Comparison of ENCODE assay signal across 25 cellular contexts in the genomic region with DNA sequence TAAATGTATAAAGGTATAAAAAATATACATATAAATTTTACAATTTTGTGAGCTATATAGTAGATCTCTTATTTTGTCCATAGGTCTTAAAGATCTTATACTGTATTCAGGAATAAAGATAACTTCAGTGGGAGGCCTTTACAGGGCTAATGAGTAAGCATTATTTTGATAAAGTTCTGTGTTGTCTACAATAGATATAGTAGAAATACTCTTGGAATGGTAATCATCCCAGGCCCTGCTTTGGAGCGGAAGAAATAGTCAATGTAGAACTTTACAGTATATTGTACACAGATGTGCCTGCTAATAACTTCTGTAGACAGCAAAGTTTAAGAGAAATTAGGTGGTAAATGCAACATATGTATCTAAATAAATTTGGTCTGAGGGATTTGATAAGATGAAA. TPM values are rescaled to one million over a fixed set of nuclear protein-coding genes. Genes with fewer than 3 reads are reported as not detected.
DNase-seq lines count a peak whose midpoint lies in the region; ATAC-seq, FAIRE-seq and TF ChIP-seq lines count a peak whose summit lies in the region.
"Had no signal": no experiment of that assay in that cellular context is flagged by ENCODE, and none has a peak within 500 bp of the region (broad histone marks: within the 10 kb centered on the region; RNA-seq: fewer than 3 reads in every experiment).

No MANE protein-coding gene starts in this region.

- H3K4me1 ChIP-seq in ACC112 (ENCODE audit: control insufficient read depth, insufficient read depth, low read length, unreplicated experiment) = peaks cover 31% of the 10 kb centered on the region
- peaks cover 41% of the 10 kb centered on the region for H3K4me1 ChIP-seq in GM23248 (ENCODE audit: insufficient read depth)
- peaks cover 0 to 3% of the 10 kb centered on the region in 2 experiments; a peak in 3 of 5 replicates for H3K4me1 ChIP-seq in K562 (replicated peaks in 1 of 2; ENCODE audit: control insufficient read depth in 2 of 2, insufficient read depth in 2 of 2, low read length in 2 of 2)

- in situ Hi-C loops in GM23248 (cut with MboI) (no loop called here), K562 (cut with MboI) (no loop called here)

- H3K9me3 Mint-ChIP-seq in mesothelial cell of epicardium = peaks cover 11% of the 10 kb centered on the region
- H3K9me3 Mint-ChIP-seq: activated naive CD8-positive, alpha-beta T cell treated with anti-CD3 and anti-CD28 coated beads, Interleukin-2, amount 10 ng/mL, durations not matched to agents 7 days and 5 days; activated T-cell treated with anti-CD3 and anti-CD28 coated beads, Interleukin-2, amount 50 U/mL, for 4 hours; memory B cell; naive thymus-derived CD8-positive, alpha-beta T cell; stimulated activated naive CD8-positive, alpha-beta T cell treated with anti-CD3 and anti-CD28 coated beads, Interleukin-15, Interleukin-2, amounts not matched to agents 100 ng/mL and 50 ng/mL, for 24 hours had no signal

- CTCF ChIA-PET in K562 (lab: Yijun Ruan, JAX; ENCODE audit: low intra/inter-chr PET ratio) = no interaction called here

- POLR2A ChIA-PET in K562 (lab: Yijun Ruan, JAX) = no interaction called here

- H3K36me3 Mint-ChIP-seq in mesothelial cell of epicardium = no peaks in the 10 kb centered on the region

- no peaks in the 10 kb centered on the region for H3K9me2 ChIP-seq in GM23248 (ENCODE audit: insufficient read depth)

- H2AFZ ChIP-seq in ACC112 (ENCODE audit: low read length, unreplicated experiment) = no peak overlapping the region
- H2AFZ ChIP-seq in GM23248 = no peak overlapping the region
- no peak overlapping the region for H2AFZ ChIP-seq in K562 (ENCODE audit: low read depth, low read length)

- no peak for ATAC-seq in K562
- ATAC-seq in left ventricle myocardium superior = no peak
- ATAC-seq: activated CD4-positive, CD25-positive, alpha-beta regulatory T cell treated with anti-CD3 and anti-CD28 coated beads, Interleukin-2, amount 50 U/mL, for 24 hours; naive thymus-derived CD8-positive, alpha-beta T cell had no signal

- WGBS in GM23248 (ENCODE audit: low coverage in 1 of 2, low lambda C conversion rate in 2 of 2, missing lambda C conversion rate in 2 of 2), 2 experiments = 77 to 87% methylated on average over 1 of the region's 1 CpG
- 58% methylated on average over 1 of the region's 1 CpG for WGBS in K562 (ENCODE audit: insufficient coverage, low coverage, missing lambda C conversion rate)

- H3K79me2 ChIP-seq in ACC112 (ENCODE audit: control insufficient read depth, insufficient read depth, low read length, unreplicated experiment) (peaks cover 51% of the 10 kb centered on the region), GM23248 (ENCODE audit: insufficient read depth) (peaks cover 90% of the 10 kb centered on the region), K562 (ENCODE audit: control insufficient read depth, insufficient read depth, low read length) (peaks cover 20% of the 10 kb centered on the region)

- peak overlapping the region; percentile 94 for H3K4me2 ChIP-seq in GM23248 (ENCODE audit: unreplicated experiment)
- H3K4me2 ChIP-seq in K562 (ENCODE audit: insufficient read depth, low read length) = no peak overlapping the region

- no peaks in the 10 kb centered on the region for H3K9me1 ChIP-seq in K562 (ENCODE audit: control insufficient read depth, insufficient read depth, low read length)

- H3K4me3 ChIP-seq in ACC112 (ENCODE audit: low read depth, low read length) (peak overlapping the region; percentile 60), GM23248 (peak overlapping the region; percentile 63), K562 (no peak overlapping the region)
- H3K4me3 ChIP-seq: tibial artery had no signal

- peak overlapping the region; percentile 43 for H3K27ac Mint-ChIP-seq in mesothelial cell of epicardium
- H3K27ac Mint-ChIP-seq: memory B cell had no signal

- H3K9me3 ChIP-seq in GM23248 (ENCODE audit: low read depth) (no peaks in the 10 kb centered on the region), K562 (replicated peaks; ENCODE audit: control insufficient read depth, insufficient read depth, low read depth, low read length) (no peaks in the 10 kb centered on the region)
- H3K9me3 ChIP-seq: tibial artery had no signal

- no peak for TF ChIP-seq RAD21 in K562 (CRISPR knock-in tag; conservative IDR thresholded peaks at IDR 0.05 in 1 of 2, IDR thresholded peaks at IDR 0.05 in 1 of 2)

- H3K27me3 ChIP-seq in ACC112 (ENCODE audit: insufficient read depth, low read length) = no peaks in the 10 kb centered on the region
- H3K27me3 ChIP-seq in GM23248 (replicated peaks; ENCODE audit: insufficient read depth) = no peaks in the 10 kb centered on the region
- H3K27me3 ChIP-seq in K562 (ENCODE audit: control insufficient read depth in 2 of 2, insufficient read depth in 2 of 2, low read length in 2 of 2) = no peaks in the 10 kb centered on the region
- H3K27me3 ChIP-seq: tibial artery had no signal

- H3K4me1 Mint-ChIP-seq in mesothelial cell of epicardium = peaks cover 12% of the 10 kb centered on the region

- no peak for DNase-seq in GM23248
- DNase-seq in K562 (ENCODE audit: extremely low read depth in 1 of 4, low spot score in 3 of 4) = no peak
- no peak for DNase-seq in mesothelial cell of epicardium (ENCODE audit: low spot score in 2 of 2, unreplicated experiment in 2 of 2)
- DNase-seq in DMS153 (lab: John Stamatoyannopoulos, UW) = no peak
- no peak for DNase-seq in D341Med (ENCODE audit: low spot score)
- DNase-seq in SHP77 treated with DMSO at 0.1 percent for 48 hours (lab: John Stamatoyannopoulos, UW) = no peak
- no peak for DNase-seq in left ventricle myocardium superior
- DNase-seq: activated naive CD8-positive, alpha-beta T cell treated with anti-CD3 and anti-CD28 coated beads, Interleukin-2, amount 10 ng/mL, durations not matched to agents 7 days and 5 days; activated T-cell treated with anti-CD3 and anti-CD28 coated beads, Interleukin-2, amount 50 U/mL, for 4 hours; cortex of kidney; foreskin melanocyte; hypothalamus; islet precursor cell; naive thymus-derived CD8-positive, alpha-beta T cell; NCI-H1105 treated with DMSO at 0.1 percent for 48 hours; NCI-H2107; posterior cingulate gyrus; stimulated activated CD4-positive, alpha-beta T cell treated with anti-CD3 and anti-CD28 coated beads, Interleukin-2, amount 100 ng/mL, for 48 hours; T-helper 9 cell; tibial artery had no signal

- peak overlapping the region; percentile 83 for H3K27ac ChIP-seq in ACC112 (ENCODE audit: low read depth, low read length)
- peak overlapping the region; percentile 75 for H3K27ac ChIP-seq in GM23248
- H3K27ac ChIP-seq in K562 (ENCODE audit: extremely low read depth, low read depth, low read length) = no peak overlapping the region
- H3K27ac ChIP-seq: tibial artery had no signal

- intact Hi-C loops in K562 (cut with micrococcal nuclease) (no loop called here), left ventricle myocardium superior (cut with micrococcal nuclease) (no loop called here)

- no peak for TF ChIP-seq EP300 in K562 (IDR thresholded peaks at IDR 0.05; ENCODE audit: low read length)

- no peaks in the 10 kb centered on the region for H3K36me3 ChIP-seq in ACC112 (ENCODE audit: insufficient read depth, low read length)
- no peaks in the 10 kb centered on the region for H3K36me3 ChIP-seq in GM23248 (ENCODE audit: low read depth)
- H3K36me3 ChIP-seq in K562 (ENCODE audit: control insufficient read depth, insufficient read depth, low read length) = no peaks in the 10 kb centered on the region
- H3K36me3 ChIP-seq: tibial artery had no signal

- H3K27me3 Mint-ChIP-seq in mesothelial cell of epicardium (ENCODE audit: low read depth) = no peaks in the 10 kb centered on the region
- H3K27me3 Mint-ChIP-seq: activated naive CD8-positive, alpha-beta T cell treated with anti-CD3 and anti-CD28 coated beads, Interleukin-2, amount 10 ng/mL, durations not matched to agents 7 days and 5 days; brain; memory B cell; naive thymus-derived CD8-positive, alpha-beta T cell; stimulated activated naive CD8-positive, alpha-beta T cell treated with anti-CD3 and anti-CD28 coated beads, Interleukin-15, Interleukin-2, amounts not matched to agents 100 ng/mL and 50 ng/mL, for 24 hours had no signal

- no peak for FAIRE-seq in K562 (lab: Jason Lieb, UNC)

- TF ChIP-seq CTCF in K562 (IDR thresholded peaks at IDR 0.05 in 2 of 3, conservative IDR thresholded peaks at IDR 0.05 in 1 of 3; ENCODE audit: insufficient read depth in 2 of 3, low read depth in 1 of 3, low read length in 3 of 3) (no peak), mesothelial cell of epicardium (IDR thresholded peaks at IDR 0.05; ENCODE audit: unreplicated experiment) (no peak)

- TF ChIP-seq POLR2A in K562 (conservative IDR thresholded peaks at IDR 0.05) = no peak

- H3K9ac ChIP-seq in GM23248 = peak overlapping the region; percentile 52
- H3K9ac ChIP-seq in K562 (ENCODE audit: insufficient read depth in 1 of 2, low read depth in 2 of 2, low read length in 2 of 2) = no peak overlapping the region

- H3K4me3 Mint-ChIP-seq in mesothelial cell of epicardium = no peak overlapping the region
- H3K4me3 Mint-ChIP-seq: activated T-cell treated with anti-CD3 and anti-CD28 coated beads, Interleukin-2, amount 50 U/mL, for 4 hours; brain; stimulated activated naive CD8-positive, alpha-beta T cell treated with anti-CD3 and anti-CD28 coated beads, Interleukin-15, Interleukin-2, amounts not matched to agents 100 ng/mL and 50 ng/mL, for 24 hours had no signal

- BruUV-seq in K562 (replicated peaks; lab: Mats Ljungman, UMichigan) = no TSS peak

- no peaks in the 10 kb centered on the region for H4K20me1 ChIP-seq in GM23248 (ENCODE audit: insufficient read depth)
- H4K20me1 ChIP-seq in K562 (replicated peaks; ENCODE audit: control insufficient read depth, insufficient read depth, low read length) = 0 out of 2 replicates have a peak, but pooled peaks cover 3% of the 10 kb centered on the region

- H3F3A ChIP-seq in GM23248 (ENCODE audit: insufficient read depth) = peaks cover 35% of the 10 kb centered on the region

RNA-seq across cellular contexts. Expression of gene TENT4B, which starts 42.6 kb away (rescaled TPM):
- 12.6 and 16.7 TPM in 2 replicates for total RNA-seq in GM23248 (2014; rRNA removed; shearing (Covaris generic))
- polyA plus RNA-seq in GM23248 (2016; fragmentation: Nextera tagmentation; extraction: Ambion mirVana) (7.4 and 7.8 TPM in 2 replicates), K562 (2011; rRNA removed) (5.9 and 6.9 TPM in 2 replicates), K562 (2014; fragmentation: Illumina TruSeq; extraction: Trizol) (6.9 and 8.3 TPM in 2 replicates), K562 (2014; fragmentation: Nextera tagmentation; extraction: Ambion mirVana) (1 to 10 TPM; 5.2 to 7.7 TPM), K562 (2014; rRNA removed) (4.1 and 5.8 TPM in 2 replicates)
- total RNA-seq in K562 (2011; cell fraction: chromatin; rRNA removed; ENCODE audit: low replicate concordance) = 5.1 and 12.6 TPM in 2 replicates
- 4.1 and 4.5 TPM in 2 replicates for total RNA-seq in K562 (2011; cell fraction: nucleolus; rRNA removed)
- 5.6 and 7.9 TPM in 2 replicates for total RNA-seq in K562 (2011; cell fraction: nucleoplasm; rRNA removed)
- total RNA-seq in K562 (2014; rRNA removed) (5.8 and 6.8 TPM in 2 replicates), K562 (2014; rRNA removed; fragmentation: Illumina TruSeq; extraction: Trizol) (7.0 and 7.5 TPM in 2 replicates), K562 (2015; rRNA removed; fragmentation: Illumina TruSeq; extraction: Trizol) (6.6 and 7.0 TPM in 2 replicates), K562 (2021) (7.8 and 8.4 TPM in 2 replicates), mesothelial cell of epicardium (10.9 to 11.5 TPM (median 11.3 TPM) in 3 replicates), left ventricle myocardium superior (7.8 TPM)
- polyA plus RNA-seq in K562 (2011; cell fraction: cytosol; rRNA removed) = 2.0 and 2.7 TPM in 2 replicates
- polyA plus RNA-seq in K562 (2011; cell fraction: nucleus; rRNA removed) = 4.1 and 4.3 TPM in 2 replicates
- polyA plus RNA-seq in K562 (2012) = 2.9 and 4.9 TPM in 2 replicates
- 14.7 and 16.8 TPM in 2 replicates for polyA minus RNA-seq in K562 (2011; rRNA and poly(A)+ RNA removed)
- 5.6 and 6.7 TPM in 2 replicates for polyA minus RNA-seq in K562 (2011; cell fraction: cytosol; rRNA and poly(A)+ RNA removed)
- 3.0 and 5.0 TPM in 2 replicates for polyA minus RNA-seq in K562 (2011; cell fraction: nucleus; rRNA and poly(A)+ RNA removed)
